ENCODE assay signal across 15 cellular contexts in the genomic region with DNA sequence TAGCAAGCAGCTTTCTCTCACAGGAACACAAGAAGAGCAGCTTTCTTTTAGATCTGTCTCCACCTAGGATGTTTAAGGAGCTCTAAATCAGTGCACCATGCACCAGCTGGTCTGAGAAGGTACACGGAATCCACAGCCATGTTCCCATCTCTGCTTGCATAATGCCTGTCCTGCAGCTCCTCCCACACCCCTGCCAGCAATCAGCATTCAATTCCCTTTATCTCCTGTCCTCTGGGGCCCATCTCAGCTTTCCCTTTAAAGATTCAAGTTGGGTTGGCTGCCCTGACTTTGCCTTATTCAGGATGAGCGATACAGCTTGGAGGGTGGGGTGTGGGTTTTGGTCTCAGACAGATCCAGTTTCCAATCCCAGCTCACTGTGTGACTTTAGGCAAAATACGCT.
DNase-seq lines count a peak whose midpoint lies in the region; ATAC-seq and TF ChIP-seq lines count a peak whose summit lies in the region.
"Had no signal": no experiment of that assay in that cellular context is flagged by ENCODE, and none has a peak within 500 bp of the region (broad histone marks: within the 10 kb centered on the region; RNA-seq: fewer than 3 reads in every experiment).

No MANE protein-coding gene starts in this region.

- H3K9ac ChIP-seq in endodermal cell (ENCODE audit: extremely low read depth, low read length, poor library complexity, severe bottlenecking) = no peak overlapping the region
- H3K9ac ChIP-seq: BLaER1 treated with 17β-estradiol and CSF1 and Interleukin-3, amounts not matched to agents 10 nM and 100 nM had no signal

- peak overlapping the region; percentile 11 for H3K4me3 ChIP-seq in endodermal cell (ENCODE audit: low read length)
- H3K4me3 ChIP-seq: BLaER1 treated with 17β-estradiol and CSF1 and Interleukin-3, amounts not matched to agents 10 nM and 100 nM; GM12878 had no signal

- H3K4me3 Mint-ChIP-seq in activated naive CD4-positive, alpha-beta T cell treated with anti-CD3 and anti-CD28 coated beads for 36 hours = no peak overlapping the region
- H3K4me3 Mint-ChIP-seq in endodermal cell = peak overlapping the region; percentile 1
- peak overlapping the region in 8 of 10 donors; percentile 3 to 70 (median 56) for H3K4me3 Mint-ChIP-seq in naive thymus-derived CD8-positive, alpha-beta T cell
- no peak overlapping the region for H3K4me3 Mint-ChIP-seq in activated CD8-positive, alpha-beta T cell treated with anti-CD3 and anti-CD28 coated beads for 36 hours
- H3K4me3 Mint-ChIP-seq: CD4-positive, alpha-beta T cell had no signal

- H3K36me3 ChIP-seq in endodermal cell (ENCODE audit: control insufficient read depth, insufficient read depth, low read length) = no peaks in the 10 kb centered on the region
- H3K36me3 ChIP-seq: BLaER1 treated with 17β-estradiol and CSF1 and Interleukin-3, amounts not matched to agents 10 nM and 100 nM had no signal

- DNase-seq in activated naive CD4-positive, alpha-beta T cell treated with anti-CD3 and anti-CD28 coated beads, Interleukin-2, amount 50 U/mL, for 72 hours (ENCODE audit: low spot score in 2 of 2) = no peak
- DNase-seq in activated naive CD4-positive, alpha-beta T cell treated with anti-CD3 and anti-CD28 coated beads for 36 hours = no peak
- DNase-seq in ELF-1 (ENCODE audit: low read depth, low spot score) = peak; percentile 5
- peak; percentile 73 for DNase-seq in endodermal cell
- no peak for DNase-seq in naive thymus-derived CD8-positive, alpha-beta T cell
- DNase-seq in activated CD8-positive, alpha-beta T cell treated with anti-CD3 and anti-CD28 coated beads for 36 hours = no peak
- DNase-seq in NCI-H1930 (lab: John Stamatoyannopoulos, UW) = no peak
- DNase-seq in H4 (ENCODE audit: low spot score) = no peak
- DNase-seq: ACHN; Caco-2; CD4-positive, alpha-beta T cell; DMS53; H7 had no signal

- POLR2A ChIA-PET in naive thymus-derived CD8-positive, alpha-beta T cell (lab: Charles Lee) = interaction anchor here (1.2 to 1.7 kb wide), 2 partner anchors 9 to 469 kb away, joined by 3 to 4 read pairs; no protein-coding TSS in a partner anchor
- POLR2A ChIA-PET in activated CD8-positive, alpha-beta T cell treated with anti-CD3 and anti-CD28 coated beads for 36 hours (lab: Charles Lee) = interaction anchor here (0.6 to 0.8 kb wide), 3 partner anchors 13 to 962 kb away, joined by 3 read pairs; no protein-coding TSS in a partner anchor

- CTCF ChIA-PET in activated naive CD4-positive, alpha-beta T cell treated with anti-CD3 and anti-CD28 coated beads for 36 hours (lab: Charles Lee) = no interaction called here
- CTCF ChIA-PET in activated CD8-positive, alpha-beta T cell treated with anti-CD3 and anti-CD28 coated beads for 36 hours (lab: Charles Lee) = no interaction called here

- H3K27me3 ChIP-seq in endodermal cell (ENCODE audit: control insufficient read depth, insufficient read depth, low read length, poor library complexity, severe bottlenecking) = no peaks in the 10 kb centered on the region
- H3K27me3 ChIP-seq: BLaER1 treated with 17β-estradiol and CSF1 and Interleukin-3, amounts not matched to agents 10 nM and 100 nM had no signal

- ATAC-seq in activated naive CD4-positive, alpha-beta T cell treated with anti-CD3 and anti-CD28 coated beads, Interleukin-2, amount 50 U/mL, for 72 hours = no peak
- no peak for ATAC-seq in naive thymus-derived CD8-positive, alpha-beta T cell
- no peak for ATAC-seq in activated CD8-positive, alpha-beta T cell treated with anti-CD3 and anti-CD28 coated beads for 36 hours
- ATAC-seq: GM12878 had no signal

- no peak for TF ChIP-seq CTCF in endodermal cell (conservative IDR thresholded peaks at IDR 0.05)
- TF ChIP-seq CTCF in activated CD8-positive, alpha-beta T cell treated with anti-CD3 and anti-CD28 coated beads for 36 hours (IDR thresholded peaks at IDR 0.05) = no peak

- peaks cover 4 to 22% of the 10 kb centered on the region in 2 donors for H3K9me3 Mint-ChIP-seq in activated naive CD4-positive, alpha-beta T cell treated with anti-CD3 and anti-CD28 coated beads, Interleukin-2, amount 50 U/mL, for 72 hours
- H3K9me3 Mint-ChIP-seq in activated naive CD4-positive, alpha-beta T cell treated with anti-CD3 and anti-CD28 coated beads for 36 hours = peaks cover 4% of the 10 kb centered on the region
- H3K9me3 Mint-ChIP-seq in endodermal cell = peaks cover under 1% of the 10 kb centered on the region
- H3K9me3 Mint-ChIP-seq in naive thymus-derived CD8-positive, alpha-beta T cell = peaks cover 0 to 20% (median 7%) of the 10 kb centered on the region in 9 donors
- peaks cover 6% of the 10 kb centered on the region for H3K9me3 Mint-ChIP-seq in activated CD8-positive, alpha-beta T cell treated with anti-CD3 and anti-CD28 coated beads for 36 hours

- H3K4me1 Mint-ChIP-seq in activated naive CD4-positive, alpha-beta T cell treated with anti-CD3 and anti-CD28 coated beads for 36 hours (ENCODE audit: low read depth) = peaks cover 29% of the 10 kb centered on the region
- peaks cover 18% of the 10 kb centered on the region for H3K4me1 Mint-ChIP-seq in endodermal cell
- H3K4me1 Mint-ChIP-seq in naive thymus-derived CD8-positive, alpha-beta T cell = peaks cover 26 to 49% (median 35%) of the 10 kb centered on the region in 4 donors
- peaks cover 31% of the 10 kb centered on the region for H3K4me1 Mint-ChIP-seq in activated CD8-positive, alpha-beta T cell treated with anti-CD3 and anti-CD28 coated beads for 36 hours (ENCODE audit: low read depth)

- intact Hi-C loops in activated naive CD4-positive, alpha-beta T cell treated with anti-CD3 and anti-CD28 coated beads for 36 hours (cut with micrococcal nuclease) = no loop called here
- intact Hi-C loops in activated CD8-positive, alpha-beta T cell treated with anti-CD3 and anti-CD28 coated beads for 36 hours (cut with micrococcal nuclease) = no loop called here

- peak overlapping the region; percentile 19 to 39 for H3K27ac Mint-ChIP-seq in activated naive CD4-positive, alpha-beta T cell treated with anti-CD3 and anti-CD28 coated beads, Interleukin-2, amount 50 U/mL, for 72 hours
- H3K27ac Mint-ChIP-seq in activated naive CD4-positive, alpha-beta T cell treated with anti-CD3 and anti-CD28 coated beads for 36 hours = no peak overlapping the region
- peak overlapping the region; percentile 31 for H3K27ac Mint-ChIP-seq in endodermal cell
- peak overlapping the region in 7 of 10 donors; percentile 89 to 100 (median 99) for H3K27ac Mint-ChIP-seq in naive thymus-derived CD8-positive, alpha-beta T cell
- no peak overlapping the region for H3K27ac Mint-ChIP-seq in activated CD8-positive, alpha-beta T cell treated with anti-CD3 and anti-CD28 coated beads for 36 hours
- H3K27ac Mint-ChIP-seq: CD4-positive, alpha-beta T cell had no signal

- peaks cover 13 to 23% of the 10 kb centered on the region in 2 donors for H3K36me3 Mint-ChIP-seq in activated naive CD4-positive, alpha-beta T cell treated with anti-CD3 and anti-CD28 coated beads, Interleukin-2, amount 50 U/mL, for 72 hours
- H3K36me3 Mint-ChIP-seq in activated naive CD4-positive, alpha-beta T cell treated with anti-CD3 and anti-CD28 coated beads for 36 hours (ENCODE audit: low read depth) = no peaks in the 10 kb centered on the region
- H3K36me3 Mint-ChIP-seq in endodermal cell (ENCODE audit: low read depth) = no peaks in the 10 kb centered on the region
- H3K36me3 Mint-ChIP-seq in naive thymus-derived CD8-positive, alpha-beta T cell = peaks cover 0 to 9% (median 7%) of the 10 kb centered on the region in 3 donors
- no peaks in the 10 kb centered on the region for H3K36me3 Mint-ChIP-seq in activated CD8-positive, alpha-beta T cell treated with anti-CD3 and anti-CD28 coated beads for 36 hours (ENCODE audit: low read depth)

- H3K27ac ChIP-seq in endodermal cell (ENCODE audit: low read depth, low read length) = no peak overlapping the region
- H3K27ac ChIP-seq: BLaER1 treated with 17β-estradiol and CSF1 and Interleukin-3, amounts not matched to agents 10 nM and 100 nM had no signal

- WGBS in endodermal cell (ENCODE audit: insufficient coverage in 1 of 2, insufficient read length in 1 of 2), 2 experiments = 73 to 83% methylated on average over 2 to 3 of the region's 3 CpGs

- no peaks in the 10 kb centered on the region for H3K27me3 Mint-ChIP-seq in activated naive CD4-positive, alpha-beta T cell treated with anti-CD3 and anti-CD28 coated beads for 36 hours (ENCODE audit: low read depth)
- H3K27me3 Mint-ChIP-seq in endodermal cell (ENCODE audit: insufficient read depth) = peaks cover 8% of the 10 kb centered on the region
- H3K27me3 Mint-ChIP-seq in naive thymus-derived CD8-positive, alpha-beta T cell = no peaks in the 10 kb centered on the region
- H3K27me3 Mint-ChIP-seq in activated CD8-positive, alpha-beta T cell treated with anti-CD3 and anti-CD28 coated beads for 36 hours = no peaks in the 10 kb centered on the region
- H3K27me3 Mint-ChIP-seq: CD4-positive, alpha-beta T cell had no signal

- peaks cover 14% of the 10 kb centered on the region for H3K4me1 ChIP-seq in endodermal cell (ENCODE audit: control insufficient read depth, insufficient read depth, low read length)
- H3K4me1 ChIP-seq: BLaER1 treated with 17β-estradiol and CSF1 and Interleukin-3, amounts not matched to agents 10 nM and 100 nM; Caco-2 had no signal

- peaks cover 11% of the 10 kb centered on the region for H3K9me3 ChIP-seq in endodermal cell (ENCODE audit: control insufficient read depth, low read length)
- H3K9me3 ChIP-seq: BLaER1 treated with 17β-estradiol and CSF1 and Interleukin-3, amounts not matched to agents 10 nM and 100 nM; Caco-2 had no signal

Comparison
In these comparisons a context has a peak if more than half of its experiments do, and no peak if none do; other contexts are left out.
1. H3K27ac Mint-ChIP-seq: peak in activated naive CD4-positive, alpha-beta T cell treated with anti-CD3 and anti-CD28 coated beads, Interleukin-2, amount 50 U/mL, for 72 hours (2 of 2), endodermal cell (single experiment) and naive thymus-derived CD8-positive, alpha-beta T cell (7 of 10); none in activated naive CD4-positive, alpha-beta T cell treated with anti-CD3 and anti-CD28 coated beads for 36 hours (single experiment) and activated CD8-positive, alpha-beta T cell treated with anti-CD3 and anti-CD28 coated beads for 36 hours (single experiment).
2. DNase-seq: peak in ELF-1 (single experiment) and endodermal cell (single experiment); none in activated naive CD4-positive, alpha-beta T cell treated with anti-CD3 and anti-CD28 coated beads, Interleukin-2, amount 50 U/mL, for 72 hours (0 of 2), activated naive CD4-positive, alpha-beta T cell treated with anti-CD3 and anti-CD28 coated beads for 36 hours (single experiment), naive thymus-derived CD8-positive, alpha-beta T cell (0 of 10), activated CD8-positive, alpha-beta T cell treated with anti-CD3 and anti-CD28 coated beads for 36 hours (single experiment), NCI-H1930 (0 of 2) and H4 (single experiment).
3. H3K4me3 Mint-ChIP-seq: peak in endodermal cell (single experiment) and naive thymus-derived CD8-positive, alpha-beta T cell (8 of 10); none in activated naive CD4-positive, alpha-beta T cell treated with anti-CD3 and anti-CD28 coated beads for 36 hours (single experiment) and activated CD8-positive, alpha-beta T cell treated with anti-CD3 and anti-CD28 coated beads for 36 hours (single experiment).